ENCODE assay signal across 8 cellular contexts in the genomic region with DNA sequence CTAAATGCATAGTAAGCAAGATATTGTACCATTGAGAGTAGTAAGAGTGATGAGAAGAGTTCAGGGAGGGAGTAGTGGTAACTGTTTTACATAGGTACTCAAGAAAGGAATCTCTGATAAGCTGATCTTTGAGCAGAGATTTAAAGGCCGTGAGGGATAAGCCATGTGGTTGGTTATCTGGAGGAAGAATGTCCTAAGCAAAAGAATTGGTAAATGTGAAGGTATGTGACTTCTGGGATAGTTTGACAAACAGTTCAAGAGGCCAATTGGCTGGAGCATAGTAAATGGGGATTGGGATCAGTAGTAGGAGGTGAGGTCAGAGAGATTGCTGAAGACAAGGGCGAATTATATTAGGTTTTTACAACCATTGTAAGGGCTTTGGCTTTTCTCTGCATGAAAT.
"Had no signal": no experiment of that assay in that cellular context is flagged by ENCODE, and none has a peak within 500 bp of the region (broad histone marks: within the 10 kb centered on the region; RNA-seq: fewer than 3 reads in every experiment).

No MANE protein-coding gene starts in this region.

- H3K36me3 Mint-ChIP-seq: IgD-negative memory B cell had no signal

- H3K4me3 Mint-ChIP-seq: GM23338, H9, IgD-negative memory B cell had no signal

- DNase-seq: H9, HCEC 1CT, KBM-7 had no signal

- H3K4me3 ChIP-seq: GM23338 had no signal

- H3K4me1 Mint-ChIP-seq: IgD-negative memory B cell had no signal

- H3K9me3 Mint-ChIP-seq: GM23338, H9 had no signal

- H3K4me2 ChIP-seq: GM23338 had no signal

- H3K27ac Mint-ChIP-seq: GM23338, H9, IgD-negative memory B cell had no signal

- ATAC-seq: GM23338 had no signal

- FAIRE-seq: H1, H54, HTR-8/SVneo had no signal
